Comparison of ENCODE assay signal across 10 cellular contexts in the genomic region with DNA sequence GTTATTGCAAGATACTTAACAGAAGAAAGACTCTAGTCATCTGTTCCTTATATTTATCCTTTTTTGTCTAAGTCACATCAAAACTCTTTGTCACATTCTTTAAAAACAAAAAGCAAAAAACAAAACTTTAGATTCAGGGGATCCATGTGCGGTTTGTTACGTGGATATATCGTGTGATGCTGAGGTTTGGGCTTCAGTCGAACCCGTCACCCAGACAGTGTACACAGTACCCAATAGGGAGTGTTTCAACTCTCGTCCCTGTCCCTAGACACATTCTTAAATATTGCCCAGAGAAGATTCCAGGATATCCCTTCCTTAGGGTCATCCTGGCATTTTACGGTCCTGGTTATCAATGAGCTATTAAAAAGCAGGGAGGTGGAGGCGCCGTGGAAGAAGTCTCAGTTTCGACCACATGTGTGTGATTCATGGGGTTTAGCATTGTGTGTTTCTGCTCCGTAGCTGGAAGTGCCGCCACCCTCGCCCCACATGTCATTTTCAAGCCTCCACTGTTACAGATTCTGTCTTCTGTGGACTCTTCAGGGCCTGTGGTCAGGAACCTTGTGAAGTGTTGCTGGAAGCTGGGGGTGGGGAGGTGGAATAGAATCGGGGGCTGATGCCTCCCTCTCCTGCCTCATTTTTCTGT. TPM values are rescaled to one million over a fixed set of nuclear protein-coding genes. Genes with fewer than 3 reads are reported as not detected.
A peak's percentile ranks its signal among the peaks of the same experiment; 100 is the strongest.
DNase-seq lines count a peak whose midpoint lies in the region; ATAC-seq, FAIRE-seq and TF ChIP-seq lines count a peak whose summit lies in the region.
"Had no signal": no experiment of that assay in that cellular context is flagged by ENCODE, and none has a peak within 500 bp of the region (broad histone marks: within the 10 kb centered on the region; RNA-seq: fewer than 3 reads in every experiment).

No MANE protein-coding gene starts in this region.

- peak overlapping the region; percentile 76 for H3K27ac ChIP-seq in ectodermal cell (ENCODE audit: insufficient read depth, low read depth, low read length, poor library complexity, severe bottlenecking)
- H3K27ac ChIP-seq: parathyroid adenoma, SJCRH30 had no signal

- no peaks in the 10 kb centered on the region for H3K27me3 ChIP-seq in ectodermal cell (ENCODE audit: control insufficient read depth, insufficient read depth, low read length, poor library complexity, severe bottlenecking)
- H3K27me3 ChIP-seq: SJCRH30 had no signal

- in situ Hi-C loops in ACHN (cut with HindIII; ENCODE audit: low pct_ligation_motif_present, low pct_unique_long_range_greater_than_20kb, low sequenced_read_pairs): no loop called here

- WGBS in ectodermal cell, 2 experiments: 91 to 94% methylated on average over 14 of the region's 14 CpGs

- intact Hi-C loops in posterior vena cava (cut with DNase I): no loop called here

- peak; percentile 9 for FAIRE-seq in GM12891 (lab: Jason Lieb, UNC)

- no peaks in the 10 kb centered on the region for H3K9me3 ChIP-seq in ectodermal cell (ENCODE audit: control insufficient read depth, low read length)
- H3K9me3 ChIP-seq: SJCRH30 had no signal

- H3K36me3 ChIP-seq in ectodermal cell (ENCODE audit: control insufficient read depth, insufficient read depth, low read length): peaks cover 37% of the 10 kb centered on the region

- DNase-seq in GM12891 (ENCODE audit: insufficient read length, low spot score) (no peak), posterior vena cava (ENCODE audit: low spot score) (peak; percentile 30), NCI-H2171 (lab: John Stamatoyannopoulos, UW) (no peak), ACHN (no peak)
- peak; percentile 60 to 70 for DNase-seq in activated CD4-positive, alpha-beta T cell treated with anti-CD3 and anti-CD28 coated beads, Interleukin-2, amount 50 U/mL, for 48 hours
- DNase-seq in effector CD4-positive, alpha-beta T cell: no peak
- DNase-seq: SJCRH30 had no signal

- ATAC-seq in SK-N-SH treated with all-trans-retinoic acid at 6 μM for 48 hours: no peak

- H3K4me3 ChIP-seq in ectodermal cell (ENCODE audit: insufficient read depth, low read depth, low read length): no peak overlapping the region
- H3K4me3 ChIP-seq: SJCRH30 had no signal

- peaks cover 25% of the 10 kb centered on the region for H3K4me1 ChIP-seq in ectodermal cell (ENCODE audit: control insufficient read depth, insufficient read depth, low read length)

- TF ChIP-seq POLR2A in GM12891 (IDR thresholded peaks at IDR 0.05; ENCODE audit: low read depth, low read length): no peak; the same call in 1 of the 2 replicates

TF ChIP-seq in GM12891, 5 proteins besides CTCF, POLR2A, EP300 and RAD21:
- no peak for TF ChIP-seq POLR2AphosphoS5 (IDR thresholded peaks at IDR 0.05; ENCODE audit: low read depth, low read length)
- TF ChIP-seq POU2F2 (IDR thresholded peaks at IDR 0.05; ENCODE audit: low read depth, low read length): no peak
- no peak for TF ChIP-seq PAX5 (IDR thresholded peaks at IDR 0.05; ENCODE audit: insufficient read depth, low read length, severe bottlenecking)
- no peak for TF ChIP-seq SPI1 (IDR thresholded peaks at IDR 0.05; ENCODE audit: low read depth, low read length)
- TF ChIP-seq TAF1 (IDR thresholded peaks at IDR 0.05; ENCODE audit: low read depth, low read length): no peak

TF ChIP-seq in SK-N-SH treated with all-trans-retinoic acid at 6 μM for 48 hours, 23 proteins besides CTCF, POLR2A, EP300 and RAD21:
- TF ChIP-seq ZFP30 (CRISPR knock-in tag; IDR thresholded peaks at IDR 0.05) (no peak), ZNF70 (CRISPR knock-in tag; IDR thresholded peaks at IDR 0.05) (no peak), ZFP3 (CRISPR knock-in tag; IDR thresholded peaks at IDR 0.05) (no peak), ZC3H10 (CRISPR knock-in tag; IDR thresholded peaks at IDR 0.05) (no peak), TOX (CRISPR knock-in tag; IDR thresholded peaks at IDR 0.05; ENCODE audit: borderline replicate concordance) (no peak), ZNF565 (CRISPR knock-in tag; conservative IDR thresholded peaks at IDR 0.05; ENCODE audit: low read depth) (no peak), BACH2 (CRISPR knock-in tag; IDR thresholded peaks at IDR 0.05; ENCODE audit: borderline replicate concordance) (no peak), TCF4 (CRISPR knock-in tag; IDR thresholded peaks at IDR 0.05; ENCODE audit: borderline replicate concordance) (no peak), ISL1 (CRISPR knock-in tag; IDR thresholded peaks at IDR 0.05) (no peak), CSDC2 (CRISPR knock-in tag; IDR thresholded peaks at IDR 0.05) (no peak), GLIS3 (CRISPR knock-in tag; IDR thresholded peaks at IDR 0.05) (no peak), SNAI2 (CRISPR knock-in tag; IDR thresholded peaks at IDR 0.05) (no peak)
- TF ChIP-seq, protein P1, sequence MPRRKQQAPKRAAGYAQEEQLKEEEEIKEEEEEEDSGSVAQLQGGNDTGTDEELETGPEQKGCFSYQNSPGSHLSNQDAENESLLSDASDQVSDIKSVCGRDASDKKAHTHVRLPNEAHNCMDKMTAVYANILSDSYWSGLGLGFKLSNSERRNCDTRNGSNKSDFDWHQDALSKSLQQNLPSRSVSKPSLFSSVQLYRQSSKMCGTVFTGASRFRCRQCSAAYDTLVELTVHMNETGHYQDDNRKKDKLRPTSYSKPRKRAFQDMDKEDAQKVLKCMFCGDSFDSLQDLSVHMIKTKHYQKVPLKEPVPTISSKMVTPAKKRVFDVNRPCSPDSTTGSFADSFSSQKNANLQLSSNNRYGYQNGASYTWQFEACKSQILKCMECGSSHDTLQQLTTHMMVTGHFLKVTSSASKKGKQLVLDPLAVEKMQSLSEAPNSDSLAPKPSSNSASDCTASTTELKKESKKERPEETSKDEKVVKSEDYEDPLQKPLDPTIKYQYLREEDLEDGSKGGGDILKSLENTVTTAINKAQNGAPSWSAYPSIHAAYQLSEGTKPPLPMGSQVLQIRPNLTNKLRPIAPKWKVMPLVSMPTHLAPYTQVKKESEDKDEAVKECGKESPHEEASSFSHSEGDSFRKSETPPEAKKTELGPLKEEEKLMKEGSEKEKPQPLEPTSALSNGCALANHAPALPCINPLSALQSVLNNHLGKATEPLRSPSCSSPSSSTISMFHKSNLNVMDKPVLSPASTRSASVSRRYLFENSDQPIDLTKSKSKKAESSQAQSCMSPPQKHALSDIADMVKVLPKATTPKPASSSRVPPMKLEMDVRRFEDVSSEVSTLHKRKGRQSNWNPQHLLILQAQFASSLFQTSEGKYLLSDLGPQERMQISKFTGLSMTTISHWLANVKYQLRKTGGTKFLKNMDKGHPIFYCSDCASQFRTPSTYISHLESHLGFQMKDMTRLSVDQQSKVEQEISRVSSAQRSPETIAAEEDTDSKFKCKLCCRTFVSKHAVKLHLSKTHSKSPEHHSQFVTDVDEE (CRISPR knock-in tag; IDR thresholded peaks at IDR 0.05): no peak
- TF ChIP-seq, protein P2, sequence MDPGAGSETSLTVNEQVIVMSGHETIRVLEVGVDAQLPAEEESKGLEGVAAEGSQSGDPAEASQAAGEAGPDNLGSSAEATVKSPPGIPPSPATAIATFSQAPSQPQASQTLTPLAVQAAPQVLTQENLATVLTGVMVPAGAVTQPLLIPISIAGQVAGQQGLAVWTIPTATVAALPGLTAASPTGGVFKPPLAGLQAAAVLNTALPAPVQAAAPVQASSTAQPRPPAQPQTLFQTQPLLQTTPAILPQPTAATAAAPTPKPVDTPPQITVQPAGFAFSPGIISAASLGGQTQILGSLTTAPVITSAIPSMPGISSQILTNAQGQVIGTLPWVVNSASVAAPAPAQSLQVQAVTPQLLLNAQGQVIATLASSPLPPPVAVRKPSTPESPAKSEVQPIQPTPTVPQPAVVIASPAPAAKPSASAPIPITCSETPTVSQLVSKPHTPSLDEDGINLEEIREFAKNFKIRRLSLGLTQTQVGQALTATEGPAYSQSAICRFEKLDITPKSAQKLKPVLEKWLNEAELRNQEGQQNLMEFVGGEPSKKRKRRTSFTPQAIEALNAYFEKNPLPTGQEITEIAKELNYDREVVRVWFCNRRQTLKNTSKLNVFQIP (CRISPR knock-in tag; IDR thresholded peaks at IDR 0.05; ENCODE audit: borderline replicate concordance, low read depth): no peak
- TF ChIP-seq, protein P3, sequence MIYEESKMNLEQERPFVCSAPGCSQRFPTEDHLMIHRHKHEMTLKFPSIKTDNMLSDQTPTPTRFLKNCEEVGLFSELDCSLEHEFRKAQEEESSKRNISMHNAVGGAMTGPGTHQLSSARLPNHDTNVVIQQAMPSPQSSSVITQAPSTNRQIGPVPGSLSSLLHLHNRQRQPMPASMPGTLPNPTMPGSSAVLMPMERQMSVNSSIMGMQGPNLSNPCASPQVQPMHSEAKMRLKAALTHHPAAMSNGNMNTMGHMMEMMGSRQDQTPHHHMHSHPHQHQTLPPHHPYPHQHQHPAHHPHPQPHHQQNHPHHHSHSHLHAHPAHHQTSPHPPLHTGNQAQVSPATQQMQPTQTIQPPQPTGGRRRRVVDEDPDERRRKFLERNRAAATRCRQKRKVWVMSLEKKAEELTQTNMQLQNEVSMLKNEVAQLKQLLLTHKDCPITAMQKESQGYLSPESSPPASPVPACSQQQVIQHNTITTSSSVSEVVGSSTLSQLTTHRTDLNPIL (CRISPR knock-in tag; IDR thresholded peaks at IDR 0.05; ENCODE audit: low read depth): no peak
- TF ChIP-seq, protein P4, sequence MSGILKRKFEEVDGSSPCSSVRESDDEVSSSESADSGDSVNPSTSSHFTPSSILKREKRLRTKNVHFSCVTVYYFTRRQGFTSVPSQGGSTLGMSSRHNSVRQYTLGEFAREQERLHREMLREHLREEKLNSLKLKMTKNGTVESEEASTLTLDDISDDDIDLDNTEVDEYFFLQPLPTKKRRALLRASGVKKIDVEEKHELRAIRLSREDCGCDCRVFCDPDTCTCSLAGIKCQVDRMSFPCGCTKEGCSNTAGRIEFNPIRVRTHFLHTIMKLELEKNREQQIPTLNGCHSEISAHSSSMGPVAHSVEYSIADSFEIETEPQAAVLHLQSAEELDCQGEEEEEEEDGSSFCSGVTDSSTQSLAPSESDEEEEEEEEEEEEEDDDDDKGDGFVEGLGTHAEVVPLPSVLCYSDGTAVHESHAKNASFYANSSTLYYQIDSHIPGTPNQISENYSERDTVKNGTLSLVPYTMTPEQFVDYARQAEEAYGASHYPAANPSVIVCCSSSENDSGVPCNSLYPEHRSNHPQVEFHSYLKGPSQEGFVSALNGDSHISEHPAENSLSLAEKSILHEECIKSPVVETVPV (CRISPR knock-in tag; IDR thresholded peaks at IDR 0.05): no peak

RNA-seq across cellular contexts. Expression of a gene that starts 19.9 kb away (rescaled TPM):
- 64.3 TPM for polyA plus RNA-seq in GM12891 (2012; ENCODE audit: low read depth, missing spikeins)
- 88.1 TPM for polyA plus RNA-seq in ectodermal cell (2013, experiment 1 of 4)
- polyA plus RNA-seq in ectodermal cell (2013, experiment 2 of 4): 61.7 TPM
- polyA plus RNA-seq in ectodermal cell (2013, experiment 3 of 4): 47.8 TPM
- polyA plus RNA-seq in ectodermal cell (2013, experiment 4 of 4): 51.3 TPM
- total RNA-seq in posterior vena cava: 100 to 1,000 TPM; 101 to 129 TPM

RNA-seq across cellular contexts. Expression of a gene that starts 27.6 kb away (rescaled TPM):
- 15.4 TPM for polyA plus RNA-seq in GM12891 (2012; ENCODE audit: low read depth, missing spikeins)
- polyA plus RNA-seq in ectodermal cell (2013, experiment 1 of 4): 15.5 TPM
- polyA plus RNA-seq in ectodermal cell (2013, experiment 2 of 4): 19.4 TPM
- 7.5 TPM for polyA plus RNA-seq in ectodermal cell (2013, experiment 3 of 4)
- polyA plus RNA-seq in ectodermal cell (2013, experiment 4 of 4): 10.5 TPM
- 10 to 100 TPM; 10.3 to 12.1 TPM for total RNA-seq in posterior vena cava

Comparison
In these comparisons a context has a peak if more than half of its experiments do, and no peak if none do; other contexts are left out.
1. DNase-seq: peak in activated CD4-positive, alpha-beta T cell treated with anti-CD3 and anti-CD28 coated beads, Interleukin-2, amount 50 U/mL, for 48 hours (2 of 2) and posterior vena cava (single experiment); none in GM12891 (single experiment), effector CD4-positive, alpha-beta T cell (single experiment), NCI-H2171 (single experiment) and ACHN (single experiment).